8 cellular contexts compared by ENCODE assay signal in the genomic region with DNA sequence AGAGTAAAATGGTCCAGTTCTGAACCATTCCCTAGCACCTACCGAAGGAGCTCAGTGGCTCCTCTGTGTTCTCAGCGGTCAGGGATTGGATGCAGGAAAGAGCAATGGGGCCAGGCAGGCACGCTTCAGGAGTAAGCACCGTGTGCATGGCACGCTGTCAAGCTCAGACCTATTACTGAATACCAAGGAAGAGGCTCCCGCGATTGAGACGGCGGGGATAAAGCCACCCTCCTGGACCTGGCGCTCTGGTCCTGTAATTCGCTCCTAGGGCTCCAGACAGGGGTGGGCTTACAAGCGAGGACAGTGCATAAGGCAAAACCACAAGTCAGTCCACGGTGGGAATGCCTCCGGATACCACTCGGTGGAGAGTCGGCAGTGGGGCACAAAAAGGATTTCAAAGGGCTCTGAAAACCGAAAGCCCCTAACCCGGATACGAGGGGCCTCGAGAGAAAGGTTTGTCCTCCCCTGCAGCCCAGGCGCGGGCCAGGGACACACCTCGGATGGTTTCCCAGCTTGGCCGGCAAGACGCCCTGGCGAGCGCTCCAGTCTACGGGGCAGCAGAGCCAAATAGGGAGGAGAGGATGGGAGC. TPM values are rescaled to one million over a fixed set of nuclear protein-coding genes. Genes with fewer than 3 reads are reported as not detected.
DNase-seq lines count a peak whose midpoint lies in the region; ATAC-seq and TF ChIP-seq lines count a peak whose summit lies in the region.

No MANE protein-coding gene starts in this region.

- DNase-seq in stimulated activated CD4-positive, alpha-beta T cell treated with anti-CD3 and anti-CD28 coated beads, Interleukin-12 subunit alpha, Interleukin-12 subunit beta, amount 100 ng/mL, for 4 hours: peak; percentile 17
- DNase-seq in stimulated activated CD4-positive, alpha-beta T cell treated with anti-CD3 and anti-CD28 coated beads, Interleukin-4, amount 100 ng/mL, for 1 hour: no peak
- DNase-seq in NCI-H146 treated with DMSO at 0.1 percent for 48 hours (lab: John Stamatoyannopoulos, UW; ENCODE audit: unreplicated experiment) (peak; percentile 13), activated gamma-delta T cell (lab: John Stamatoyannopoulos, UW) (peak; percentile 14), globus pallidus (ENCODE audit: low spot score) (peak; percentile 11), neural crest cell (ENCODE audit: low read depth, low spot score) (peak; percentile 3), NCI-H1436 treated with DMSO at 0.1 percent for 48 hours (lab: John Stamatoyannopoulos, UW) (no peak)

- TF ChIP-seq CTCF in neural crest cell (conservative IDR thresholded peaks at IDR 0.05): no peak

- H3K27ac Mint-ChIP-seq in neural crest cell (ENCODE audit: unreplicated experiment): peak overlapping the region; percentile 82

- H3K27me3 Mint-ChIP-seq in neural crest cell (ENCODE audit: low read depth): no peaks in the 10 kb centered on the region

- H3K4me1 Mint-ChIP-seq in neural crest cell: peaks cover 28% of the 10 kb centered on the region

- peak overlapping the region; percentile 94 for H3K4me3 Mint-ChIP-seq in neural crest cell

- no peaks in the 10 kb centered on the region for H3K9me3 Mint-ChIP-seq in neural crest cell

- ATAC-seq in GM21717 (IDR thresholded peaks at IDR 0.05; ENCODE audit: unreplicated experiment): no peak

- no peaks in the 10 kb centered on the region for H3K36me3 Mint-ChIP-seq in neural crest cell (ENCODE audit: low read depth)

RNA-seq across cellular contexts. Expression of a gene that starts 1.0 kb away (rescaled TPM):
- total RNA-seq in neural crest cell: 30.2 and 33.0 TPM in 2 replicates

RNA-seq across cellular contexts. Expression of a gene that starts 34.9 kb away (rescaled TPM):
- total RNA-seq in neural crest cell: 47.7 and 49.0 TPM in 2 replicates

RNA-seq across cellular contexts. Expression of a gene that starts 55.8 kb away (rescaled TPM):
- total RNA-seq in neural crest cell: 9.1 and 10.1 TPM in 2 replicates

Comparison
In these comparisons a context has a peak if more than half of its experiments do, and no peak if none do; other contexts are left out.
1. DNase-seq: peak in stimulated activated CD4-positive, alpha-beta T cell treated with anti-CD3 and anti-CD28 coated beads, Interleukin-12 subunit alpha, Interleukin-12 subunit beta, amount 100 ng/mL, for 4 hours (single experiment), NCI-H146 treated with DMSO at 0.1 percent for 48 hours (single experiment), activated gamma-delta T cell (single experiment), globus pallidus (single experiment) and neural crest cell (single experiment); none in stimulated activated CD4-positive, alpha-beta T cell treated with anti-CD3 and anti-CD28 coated beads, Interleukin-4, amount 100 ng/mL, for 1 hour (single experiment) and NCI-H1436 treated with DMSO at 0.1 percent for 48 hours (single experiment).